In the genomic region with DNA sequence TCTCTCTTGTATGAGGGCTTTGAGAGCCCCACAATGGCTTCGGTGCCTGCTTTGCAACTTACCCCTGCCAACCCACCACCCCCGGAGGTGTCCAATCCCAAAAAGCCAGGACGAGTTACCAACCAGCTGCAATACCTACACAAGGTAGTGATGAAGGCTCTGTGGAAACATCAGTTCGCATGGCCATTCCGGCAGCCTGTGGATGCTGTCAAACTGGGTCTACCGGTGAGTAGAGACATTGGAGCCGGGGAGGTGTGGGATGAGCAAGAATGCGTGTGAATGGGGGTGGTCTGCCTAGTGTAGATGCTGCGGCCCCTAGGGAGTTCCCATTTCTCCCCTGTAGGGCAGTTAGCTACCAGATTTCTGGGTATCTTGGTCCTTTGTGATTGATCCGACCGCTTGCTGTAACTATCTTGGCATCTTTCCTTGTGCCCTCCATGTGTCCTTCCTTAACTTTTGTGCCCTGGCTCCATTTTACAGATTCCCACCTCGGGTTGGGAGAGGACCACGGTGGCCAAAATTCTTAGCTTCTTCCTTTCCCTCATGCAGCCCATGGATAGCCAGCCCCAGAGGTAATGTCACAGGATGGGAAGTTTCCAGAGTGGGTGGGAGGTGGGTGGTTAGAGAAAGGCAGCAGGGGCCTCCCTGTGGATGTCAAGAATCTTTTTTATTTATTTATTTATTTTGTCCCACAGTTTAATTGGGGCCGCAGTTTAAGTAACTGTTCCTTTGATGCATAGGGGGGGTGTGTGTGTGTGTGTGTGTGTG, we compare ENCODE assay signal across 9 cellular contexts. TPM values are rescaled to one million over a fixed set of nuclear protein-coding genes. Genes with fewer than 3 reads are reported as not detected.
DNase-seq lines count a peak whose midpoint lies in the region; ATAC-seq and TF ChIP-seq lines count a peak whose summit lies in the region.
"Had no signal": no experiment of that assay in that cellular context is flagged by ENCODE, and none has a peak within 500 bp of the region (broad histone marks: within the 10 kb centered on the region; RNA-seq: fewer than 3 reads in every experiment).

No MANE protein-coding gene starts in this region.

- ATAC-seq in heart left ventricle (no peak), Right ventricle myocardium superior (ENCODE audit: poor library complexity) (no peak), lower lobe of right lung (no peak), upper lobe of left lung (ENCODE audit: low FRiP score in 2 of 2) (no peak), GM19467 (IDR thresholded peaks at IDR 0.05; ENCODE audit: unreplicated experiment) (no peak)

- H3K4me3 ChIP-seq in heart left ventricle (peak overlapping the region; percentile 63 to 100 (median 86)), adrenal gland (peak overlapping the region in 3 of 4 donors; percentile 48 to 87 (median 78)), lower lobe of right lung (peak overlapping the region; percentile 96), upper lobe of left lung (peak overlapping the region; percentile 53 to 93 (median 77))

- peaks cover 0 to 56% (median 35%) of the 10 kb centered on the region in 12 donors for H3K4me1 ChIP-seq in heart left ventricle
- H3K4me1 ChIP-seq in adrenal gland (replicated peaks in 1 of 2) = peaks cover 27 to 46% of the 10 kb centered on the region in 2 donors
- H3K4me1 ChIP-seq in lower lobe of right lung = peaks cover 48% of the 10 kb centered on the region
- H3K4me1 ChIP-seq in upper lobe of left lung = peaks cover 26 to 42% (median 35%) of the 10 kb centered on the region in 4 donors

- no peaks in the 10 kb centered on the region for H3K27me3 ChIP-seq in heart left ventricle
- no peaks in the 10 kb centered on the region for H3K27me3 ChIP-seq in adrenal gland
- no peaks in the 10 kb centered on the region for H3K27me3 ChIP-seq in lower lobe of right lung (ENCODE audit: low read depth)
- H3K27me3 ChIP-seq in upper lobe of left lung = no peaks in the 10 kb centered on the region

- H3K36me3 ChIP-seq in heart left ventricle (peaks cover 17 to 76% (median 63%) of the 10 kb centered on the region in 9 donors), adrenal gland (replicated peaks in 1 of 2) (peaks cover 3 to 65% of the 10 kb centered on the region in 2 donors), lower lobe of right lung (peaks cover 73% of the 10 kb centered on the region), upper lobe of left lung (peaks cover 46 to 76% (median 60%) of the 10 kb centered on the region in 4 donors)

- H3K9me3 ChIP-seq in heart left ventricle = no peaks in the 10 kb centered on the region
- H3K9me3 ChIP-seq in adrenal gland (replicated peaks in 1 of 3) = no peaks in the 10 kb centered on the region
- H3K9me3 ChIP-seq in lower lobe of right lung = no peaks in the 10 kb centered on the region
- no peaks in the 10 kb centered on the region for H3K9me3 ChIP-seq in upper lobe of left lung

- intact Hi-C loops in heart left ventricle (cut with DNase I) = loop anchor here in 2 of 10 donors (5.0 to 10.0 kb wide), 3 partner anchors 132 to 847 kb away; a partner anchor contains a TSS
- intact Hi-C loops in Right ventricle myocardium superior (cut with DNase I) = loop anchor here (5.0 kb wide), 1 partner anchor 228 kb away; a partner anchor contains a TSS
- intact Hi-C loops in adrenal gland (cut with DNase I) = loop anchor here in 1 of 2 donors (5.0 kb wide), 1 partner anchor 82 kb away; no protein-coding TSS in a partner anchor
- intact Hi-C loops in lower lobe of right lung (cut with DNase I) = no loop called here

- TF ChIP-seq POLR2A in heart left ventricle (IDR thresholded peaks at IDR 0.05) = no peak
- TF ChIP-seq POLR2A in adrenal gland (IDR thresholded peaks at IDR 0.05) = no peak
- TF ChIP-seq POLR2A in upper lobe of left lung (IDR thresholded peaks at IDR 0.05) = no peak

- 8 to 14% (median 9%) methylated on average over 14 of the region's 14 CpGs for WGBS in heart left ventricle, 4 donors
- WGBS in adrenal gland, 4 donors = 3 to 8% (median 5%) methylated on average over 11 to 14 of the region's 14 CpGs
- 6 to 8% methylated on average over 13 to 14 of the region's 14 CpGs for WGBS in upper lobe of left lung, 2 donors

- TF ChIP-seq CTCF in heart left ventricle (IDR thresholded peaks at IDR 0.05) (no peak), adrenal gland (IDR thresholded peaks at IDR 0.05) (no peak), lower lobe of right lung (IDR thresholded peaks at IDR 0.05) (no peak), upper lobe of left lung (IDR thresholded peaks at IDR 0.05) (no peak)

- DNase-seq in heart left ventricle (peak in 1 of 5 donors; percentile 58), Right ventricle myocardium superior (no peak), adrenal gland (no peak), lower lobe of right lung (no peak), upper lobe of left lung (no peak), SHP77 (lab: John Stamatoyannopoulos, UW) (no peak), NCI-H2029 treated with DMSO at 0.1 percent for 48 hours (lab: John Stamatoyannopoulos, UW) (no peak)

- TF ChIP-seq EP300 in upper lobe of left lung (IDR thresholded peaks at IDR 0.05) = no peak

- peak overlapping the region in 5 of 12 donors; percentile 16 to 100 (median 83) for H3K27ac ChIP-seq in heart left ventricle
- H3K27ac ChIP-seq in adrenal gland = no peak overlapping the region
- H3K27ac ChIP-seq in lower lobe of right lung = peak overlapping the region; percentile 76
- peak overlapping the region in 1 of 4 donors; percentile 98 for H3K27ac ChIP-seq in upper lobe of left lung

RNA-seq across cellular contexts. Expression of a gene that starts 6.3 kb away (rescaled TPM):
- total RNA-seq in heart left ventricle = 100 to 1,000 TPM in 2 of 9 donors, 10 to 100 TPM in 7; 56.8 to 107 (median 73.5) TPM
- polyA plus RNA-seq in heart left ventricle = 10 to 100 TPM; 61.9 to 67.8 TPM
- 62.6 TPM for total RNA-seq in Right ventricle myocardium superior
- 100 to 1,000 TPM; 134 to 196 (median 165) TPM for total RNA-seq in adrenal gland
- 100 to 1,000 TPM; 127 to 288 (median 152) TPM for polyA plus RNA-seq in adrenal gland
- total RNA-seq in lower lobe of right lung = 173 TPM
- total RNA-seq in upper lobe of left lung = 100 to 1,000 TPM; 144 to 388 (median 183) TPM

RNA-seq across cellular contexts. Expression of a gene that starts 21.8 kb away (rescaled TPM):
- total RNA-seq in heart left ventricle (100 to 1,000 TPM in 1 of 9 donors, 10 to 100 TPM in 6, 1 to 10 TPM in 2; 5.4 to 150 (median 16.2) TPM), Right ventricle myocardium superior (16.3 TPM), adrenal gland (100 to 1,000 TPM in 5 of 8 donors, 10 to 100 TPM in 3; 40.3 to 269 (median 140) TPM), lower lobe of right lung (283 TPM), upper lobe of left lung (100 to 1,000 TPM in 4 of 6 donors, 10 to 100 TPM in 2; 83.7 to 271 (median 134) TPM)
- polyA plus RNA-seq in heart left ventricle (10 to 100 TPM in 1 of 2 donors, 1 to 10 TPM in 1; 8.0 to 20.4 TPM), adrenal gland (100 to 1,000 TPM in 2 of 3 donors, 10 to 100 TPM in 1; 87.5 to 138 (median 108) TPM)

RNA-seq across cellular contexts. Expression of a gene that starts 33.9 kb away (rescaled TPM):
- total RNA-seq in heart left ventricle (100 to 1,000 TPM in 1 of 9 donors, 10 to 100 TPM in 1, 1 to 10 TPM in 7; 2.7 to 127 (median 9.3) TPM), Right ventricle myocardium superior (10.4 TPM), adrenal gland (100 to 1,000 TPM in 1 of 8 donors, 10 to 100 TPM in 7; 37.3 to 118 (median 85.7) TPM), lower lobe of right lung (208 TPM), upper lobe of left lung (100 to 1,000 TPM in 3 of 6 donors, 10 to 100 TPM in 3; 35.6 to 233 (median 80.6) TPM)
- polyA plus RNA-seq in heart left ventricle (1 to 10 TPM; 3.7 to 4.8 TPM), adrenal gland (10 to 100 TPM in 2 of 3 donors, 1 to 10 TPM in 1; 9.1 to 41.2 (median 23.9) TPM)

RNA-seq across cellular contexts. Expression of a gene that starts 34.7 kb away (rescaled TPM):
- 10 to 100 TPM in 2 of 9 donors, 1 to 10 TPM in 4, under 1 TPM in 3; 0.44 to 32.4 (median 1.5) TPM for total RNA-seq in heart left ventricle
- 1 to 10 TPM in 1 of 2 donors, under 1 TPM in 1; 0.78 to 1.2 TPM for polyA plus RNA-seq in heart left ventricle
- total RNA-seq in Right ventricle myocardium superior = 1.2 TPM
- 10 to 100 TPM in 6 of 8 donors, 1 to 10 TPM in 2; 4.4 to 61.9 (median 24.7) TPM for total RNA-seq in adrenal gland
- 1 to 10 TPM; 1.6 to 4.2 (median 1.9) TPM for polyA plus RNA-seq in adrenal gland
- total RNA-seq in lower lobe of right lung = 31.2 TPM
- 10 to 100 TPM in 5 of 6 donors, 1 to 10 TPM in 1; 9.4 to 56.8 (median 30.5) TPM for total RNA-seq in upper lobe of left lung
- total RNA-seq: pulmonary artery endothelial cell had no signal
